ENCODE assay signal across 1 cellular context in the genomic region with DNA sequence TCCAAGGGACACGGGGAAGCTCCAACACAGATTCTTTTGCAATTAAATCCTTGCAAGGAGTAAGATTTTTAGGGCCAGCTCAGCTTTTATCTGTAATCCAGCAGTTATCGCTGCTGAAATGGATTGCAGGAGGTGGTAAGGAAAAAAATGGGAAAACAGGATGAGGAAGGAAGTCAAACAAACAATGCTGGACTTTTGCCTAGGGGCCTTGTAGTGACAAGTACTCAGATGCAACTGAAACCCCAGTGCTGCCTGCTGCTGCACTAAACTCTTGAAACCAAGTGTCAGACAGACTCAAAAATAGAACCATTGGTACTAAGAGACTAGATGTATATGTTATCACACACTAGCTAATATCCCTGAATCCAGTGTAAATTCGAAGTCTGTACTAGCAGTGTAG.
TF ChIP-seq lines count a peak whose summit lies in the region.

No MANE protein-coding gene starts in this region.

TF ChIP-seq in HepG2, 621 proteins besides CTCF, POLR2A, EP300 and RAD21 (continued from another document and continues in another):
- TF ChIP-seq, protein P1, sequence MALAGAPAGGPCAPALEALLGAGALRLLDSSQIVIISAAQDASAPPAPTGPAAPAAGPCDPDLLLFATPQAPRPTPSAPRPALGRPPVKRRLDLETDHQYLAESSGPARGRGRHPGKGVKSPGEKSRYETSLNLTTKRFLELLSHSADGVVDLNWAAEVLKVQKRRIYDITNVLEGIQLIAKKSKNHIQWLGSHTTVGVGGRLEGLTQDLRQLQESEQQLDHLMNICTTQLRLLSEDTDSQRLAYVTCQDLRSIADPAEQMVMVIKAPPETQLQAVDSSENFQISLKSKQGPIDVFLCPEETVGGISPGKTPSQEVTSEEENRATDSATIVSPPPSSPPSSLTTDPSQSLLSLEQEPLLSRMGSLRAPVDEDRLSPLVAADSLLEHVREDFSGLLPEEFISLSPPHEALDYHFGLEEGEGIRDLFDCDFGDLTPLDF (CRISPR knock-in tag; IDR thresholded peaks at IDR 0.05): no peak
- TF ChIP-seq, protein P2, sequence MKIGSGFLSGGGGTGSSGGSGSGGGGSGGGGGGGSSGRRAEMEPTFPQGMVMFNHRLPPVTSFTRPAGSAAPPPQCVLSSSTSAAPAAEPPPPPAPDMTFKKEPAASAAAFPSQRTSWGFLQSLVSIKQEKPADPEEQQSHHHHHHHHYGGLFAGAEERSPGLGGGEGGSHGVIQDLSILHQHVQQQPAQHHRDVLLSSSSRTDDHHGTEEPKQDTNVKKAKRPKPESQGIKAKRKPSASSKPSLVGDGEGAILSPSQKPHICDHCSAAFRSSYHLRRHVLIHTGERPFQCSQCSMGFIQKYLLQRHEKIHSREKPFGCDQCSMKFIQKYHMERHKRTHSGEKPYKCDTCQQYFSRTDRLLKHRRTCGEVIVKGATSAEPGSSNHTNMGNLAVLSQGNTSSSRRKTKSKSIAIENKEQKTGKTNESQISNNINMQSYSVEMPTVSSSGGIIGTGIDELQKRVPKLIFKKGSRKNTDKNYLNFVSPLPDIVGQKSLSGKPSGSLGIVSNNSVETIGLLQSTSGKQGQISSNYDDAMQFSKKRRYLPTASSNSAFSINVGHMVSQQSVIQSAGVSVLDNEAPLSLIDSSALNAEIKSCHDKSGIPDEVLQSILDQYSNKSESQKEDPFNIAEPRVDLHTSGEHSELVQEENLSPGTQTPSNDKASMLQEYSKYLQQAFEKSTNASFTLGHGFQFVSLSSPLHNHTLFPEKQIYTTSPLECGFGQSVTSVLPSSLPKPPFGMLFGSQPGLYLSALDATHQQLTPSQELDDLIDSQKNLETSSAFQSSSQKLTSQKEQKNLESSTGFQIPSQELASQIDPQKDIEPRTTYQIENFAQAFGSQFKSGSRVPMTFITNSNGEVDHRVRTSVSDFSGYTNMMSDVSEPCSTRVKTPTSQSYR (CRISPR knock-in tag; IDR thresholded peaks at IDR 0.05; ENCODE audit: borderline replicate concordance): no peak
- TF ChIP-seq KLF6 (CRISPR knock-in tag; IDR thresholded peaks at IDR 0.05) (no peak), ARNT (IDR thresholded peaks at IDR 0.05) (no peak), HOXA7 (CRISPR knock-in tag; IDR thresholded peaks at IDR 0.05) (no peak), TAF1 (CRISPR knock-in tag; IDR thresholded peaks at IDR 0.05) (no peak), GTF3A (CRISPR knock-in tag; conservative IDR thresholded peaks at IDR 0.05) (no peak), ISL2 (CRISPR knock-in tag; IDR thresholded peaks at IDR 0.05) (peak; percentile 85), GZF1 (CRISPR knock-in tag; IDR thresholded peaks at IDR 0.05) (no peak), MTF2 (CRISPR knock-in tag; IDR thresholded peaks at IDR 0.05; ENCODE audit: borderline replicate concordance) (no peak), TAF15 (IDR thresholded peaks at IDR 0.05; ENCODE audit: low read depth, low read length, poor library complexity, severe bottlenecking) (no peak), ZNF577 (CRISPR knock-in tag; IDR thresholded peaks at IDR 0.05; ENCODE audit: borderline replicate concordance, low read depth) (no peak), ZBTB7B (CRISPR knock-in tag; IDR thresholded peaks at IDR 0.05) (no peak), ZNF101 (CRISPR knock-in tag; IDR thresholded peaks at IDR 0.05; ENCODE audit: borderline replicate concordance, low read depth) (no peak), ZNF343 (CRISPR knock-in tag; IDR thresholded peaks at IDR 0.05) (no peak), GTF2F1 (IDR thresholded peaks at IDR 0.05; ENCODE audit: low read length) (no peak), ZFP37 (CRISPR knock-in tag; IDR thresholded peaks at IDR 0.05; ENCODE audit: borderline replicate concordance) (no peak), FLYWCH1 (CRISPR knock-in tag; IDR thresholded peaks at IDR 0.05) (no peak), FIP1L1 (IDR thresholded peaks at IDR 0.05; ENCODE audit: borderline replicate concordance, insufficient read depth, low read depth, low read length) (no peak), ZNF121 (CRISPR knock-in tag; IDR thresholded peaks at IDR 0.05) (no peak), ELF3 (CRISPR knock-in tag; IDR thresholded peaks at IDR 0.05) (peak; percentile 77), PRMT3 (CRISPR knock-in tag; IDR thresholded peaks at IDR 0.05; ENCODE audit: borderline replicate concordance, low read depth) (no peak), ZNF724P (CRISPR knock-in tag; IDR thresholded peaks at IDR 0.05; ENCODE audit: borderline replicate concordance) (no peak), MAFK (conservative IDR thresholded peaks at IDR 0.05 in 1 of 2, IDR thresholded peaks at IDR 0.05 in 1 of 2; ENCODE audit: low read length in 2 of 2) (no peak), ZNF337 (CRISPR knock-in tag; IDR thresholded peaks at IDR 0.05; ENCODE audit: borderline replicate concordance, low read depth) (no peak), POLR2AphosphoS5 (IDR thresholded peaks at IDR 0.05; ENCODE audit: low read depth, low read length) (no peak), RCOR2 (CRISPR knock-in tag; IDR thresholded peaks at IDR 0.05) (no peak), GATAD2A (CRISPR knock-in tag; IDR thresholded peaks at IDR 0.05) (peak; percentile 73), TCF12 (IDR thresholded peaks at IDR 0.05) (no peak), TCF12 (CRISPR knock-in tag; IDR thresholded peaks at IDR 0.05) (no peak), ZNF274 (CRISPR knock-in tag; IDR thresholded peaks at IDR 0.05) (no peak), HIVEP1 (CRISPR knock-in tag; IDR thresholded peaks at IDR 0.05) (no peak), NFE2 (CRISPR knock-in tag; IDR thresholded peaks at IDR 0.05) (no peak)
- TF ChIP-seq, protein P3, sequence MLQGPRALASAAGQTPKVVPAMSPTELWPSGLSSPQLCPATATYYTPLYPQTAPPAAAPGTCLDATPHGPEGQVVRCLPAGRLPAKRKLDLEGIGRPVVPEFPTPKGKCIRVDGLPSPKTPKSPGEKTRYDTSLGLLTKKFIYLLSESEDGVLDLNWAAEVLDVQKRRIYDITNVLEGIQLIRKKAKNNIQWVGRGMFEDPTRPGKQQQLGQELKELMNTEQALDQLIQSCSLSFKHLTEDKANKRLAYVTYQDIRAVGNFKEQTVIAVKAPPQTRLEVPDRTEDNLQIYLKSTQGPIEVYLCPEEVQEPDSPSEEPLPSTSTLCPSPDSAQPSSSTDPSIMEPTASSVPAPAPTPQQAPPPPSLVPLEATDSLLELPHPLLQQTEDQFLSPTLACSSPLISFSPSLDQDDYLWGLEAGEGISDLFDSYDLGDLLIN (CRISPR knock-in tag; IDR thresholded peaks at IDR 0.05; ENCODE audit: borderline replicate concordance): no peak
- TF ChIP-seq, protein P4, sequence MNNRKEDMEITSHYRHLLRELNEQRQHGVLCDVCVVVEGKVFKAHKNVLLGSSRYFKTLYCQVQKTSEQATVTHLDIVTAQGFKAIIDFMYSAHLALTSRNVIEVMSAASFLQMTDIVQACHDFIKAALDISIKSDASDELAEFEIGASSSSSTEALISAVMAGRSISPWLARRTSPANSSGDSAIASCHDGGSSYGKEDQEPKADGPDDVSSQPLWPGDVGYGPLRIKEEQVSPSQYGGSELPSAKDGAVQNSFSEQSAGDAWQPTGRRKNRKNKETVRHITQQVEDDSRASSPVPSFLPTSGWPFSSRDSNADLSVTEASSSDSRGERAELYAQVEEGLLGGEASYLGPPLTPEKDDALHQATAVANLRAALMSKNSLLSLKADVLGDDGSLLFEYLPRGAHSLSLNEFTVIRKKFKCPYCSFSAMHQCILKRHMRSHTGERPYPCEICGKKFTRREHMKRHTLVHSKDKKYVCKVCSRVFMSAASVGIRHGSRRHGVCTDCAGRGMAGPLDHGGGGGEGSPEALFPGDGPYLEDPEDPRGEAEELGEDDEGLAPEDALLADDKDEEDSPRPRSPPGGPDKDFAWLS (CRISPR knock-in tag; IDR thresholded peaks at IDR 0.05; ENCODE audit: borderline replicate concordance): no peak
- TF ChIP-seq, protein P5, sequence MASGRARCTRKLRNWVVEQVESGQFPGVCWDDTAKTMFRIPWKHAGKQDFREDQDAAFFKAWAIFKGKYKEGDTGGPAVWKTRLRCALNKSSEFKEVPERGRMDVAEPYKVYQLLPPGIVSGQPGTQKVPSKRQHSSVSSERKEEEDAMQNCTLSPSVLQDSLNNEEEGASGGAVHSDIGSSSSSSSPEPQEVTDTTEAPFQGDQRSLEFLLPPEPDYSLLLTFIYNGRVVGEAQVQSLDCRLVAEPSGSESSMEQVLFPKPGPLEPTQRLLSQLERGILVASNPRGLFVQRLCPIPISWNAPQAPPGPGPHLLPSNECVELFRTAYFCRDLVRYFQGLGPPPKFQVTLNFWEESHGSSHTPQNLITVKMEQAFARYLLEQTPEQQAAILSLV (CRISPR knock-in tag; IDR thresholded peaks at IDR 0.05; ENCODE audit: borderline replicate concordance): no peak
- TF ChIP-seq, protein P6, sequence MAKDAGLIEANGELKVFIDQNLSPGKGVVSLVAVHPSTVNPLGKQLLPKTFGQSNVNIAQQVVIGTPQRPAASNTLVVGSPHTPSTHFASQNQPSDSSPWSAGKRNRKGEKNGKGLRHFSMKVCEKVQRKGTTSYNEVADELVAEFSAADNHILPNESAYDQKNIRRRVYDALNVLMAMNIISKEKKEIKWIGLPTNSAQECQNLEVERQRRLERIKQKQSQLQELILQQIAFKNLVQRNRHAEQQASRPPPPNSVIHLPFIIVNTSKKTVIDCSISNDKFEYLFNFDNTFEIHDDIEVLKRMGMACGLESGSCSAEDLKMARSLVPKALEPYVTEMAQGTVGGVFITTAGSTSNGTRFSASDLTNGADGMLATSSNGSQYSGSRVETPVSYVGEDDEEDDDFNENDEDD (CRISPR knock-in tag; IDR thresholded peaks at IDR 0.05; ENCODE audit: borderline replicate concordance): no peak
- TF ChIP-seq, protein P7, sequence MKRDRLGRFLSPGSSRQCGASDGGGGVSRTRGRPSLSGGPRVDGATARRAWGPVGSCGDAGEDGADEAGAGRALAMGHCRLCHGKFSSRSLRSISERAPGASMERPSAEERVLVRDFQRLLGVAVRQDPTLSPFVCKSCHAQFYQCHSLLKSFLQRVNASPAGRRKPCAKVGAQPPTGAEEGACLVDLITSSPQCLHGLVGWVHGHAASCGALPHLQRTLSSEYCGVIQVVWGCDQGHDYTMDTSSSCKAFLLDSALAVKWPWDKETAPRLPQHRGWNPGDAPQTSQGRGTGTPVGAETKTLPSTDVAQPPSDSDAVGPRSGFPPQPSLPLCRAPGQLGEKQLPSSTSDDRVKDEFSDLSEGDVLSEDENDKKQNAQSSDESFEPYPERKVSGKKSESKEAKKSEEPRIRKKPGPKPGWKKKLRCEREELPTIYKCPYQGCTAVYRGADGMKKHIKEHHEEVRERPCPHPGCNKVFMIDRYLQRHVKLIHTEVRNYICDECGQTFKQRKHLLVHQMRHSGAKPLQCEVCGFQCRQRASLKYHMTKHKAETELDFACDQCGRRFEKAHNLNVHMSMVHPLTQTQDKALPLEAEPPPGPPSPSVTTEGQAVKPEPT (CRISPR knock-in tag; IDR thresholded peaks at IDR 0.05; ENCODE audit: low read depth): no peak
- TF ChIP-seq, protein P8, sequence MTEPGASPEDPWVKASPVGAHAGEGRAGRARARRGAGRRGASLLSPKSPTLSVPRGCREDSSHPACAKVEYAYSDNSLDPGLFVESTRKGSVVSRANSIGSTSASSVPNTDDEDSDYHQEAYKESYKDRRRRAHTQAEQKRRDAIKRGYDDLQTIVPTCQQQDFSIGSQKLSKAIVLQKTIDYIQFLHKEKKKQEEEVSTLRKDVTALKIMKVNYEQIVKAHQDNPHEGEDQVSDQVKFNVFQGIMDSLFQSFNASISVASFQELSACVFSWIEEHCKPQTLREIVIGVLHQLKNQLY (CRISPR knock-in tag; IDR thresholded peaks at IDR 0.05): 0 out of 2 replicates have a peak, but pooled peaks have one; percentile 16
- TF ChIP-seq, protein P9, sequence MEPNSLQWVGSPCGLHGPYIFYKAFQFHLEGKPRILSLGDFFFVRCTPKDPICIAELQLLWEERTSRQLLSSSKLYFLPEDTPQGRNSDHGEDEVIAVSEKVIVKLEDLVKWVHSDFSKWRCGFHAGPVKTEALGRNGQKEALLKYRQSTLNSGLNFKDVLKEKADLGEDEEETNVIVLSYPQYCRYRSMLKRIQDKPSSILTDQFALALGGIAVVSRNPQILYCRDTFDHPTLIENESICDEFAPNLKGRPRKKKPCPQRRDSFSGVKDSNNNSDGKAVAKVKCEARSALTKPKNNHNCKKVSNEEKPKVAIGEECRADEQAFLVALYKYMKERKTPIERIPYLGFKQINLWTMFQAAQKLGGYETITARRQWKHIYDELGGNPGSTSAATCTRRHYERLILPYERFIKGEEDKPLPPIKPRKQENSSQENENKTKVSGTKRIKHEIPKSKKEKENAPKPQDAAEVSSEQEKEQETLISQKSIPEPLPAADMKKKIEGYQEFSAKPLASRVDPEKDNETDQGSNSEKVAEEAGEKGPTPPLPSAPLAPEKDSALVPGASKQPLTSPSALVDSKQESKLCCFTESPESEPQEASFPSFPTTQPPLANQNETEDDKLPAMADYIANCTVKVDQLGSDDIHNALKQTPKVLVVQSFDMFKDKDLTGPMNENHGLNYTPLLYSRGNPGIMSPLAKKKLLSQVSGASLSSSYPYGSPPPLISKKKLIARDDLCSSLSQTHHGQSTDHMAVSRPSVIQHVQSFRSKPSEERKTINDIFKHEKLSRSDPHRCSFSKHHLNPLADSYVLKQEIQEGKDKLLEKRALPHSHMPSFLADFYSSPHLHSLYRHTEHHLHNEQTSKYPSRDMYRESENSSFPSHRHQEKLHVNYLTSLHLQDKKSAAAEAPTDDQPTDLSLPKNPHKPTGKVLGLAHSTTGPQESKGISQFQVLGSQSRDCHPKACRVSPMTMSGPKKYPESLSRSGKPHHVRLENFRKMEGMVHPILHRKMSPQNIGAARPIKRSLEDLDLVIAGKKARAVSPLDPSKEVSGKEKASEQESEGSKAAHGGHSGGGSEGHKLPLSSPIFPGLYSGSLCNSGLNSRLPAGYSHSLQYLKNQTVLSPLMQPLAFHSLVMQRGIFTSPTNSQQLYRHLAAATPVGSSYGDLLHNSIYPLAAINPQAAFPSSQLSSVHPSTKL (CRISPR knock-in tag; IDR thresholded peaks at IDR 0.05): peak; percentile 77
- TF ChIP-seq, protein P10, sequence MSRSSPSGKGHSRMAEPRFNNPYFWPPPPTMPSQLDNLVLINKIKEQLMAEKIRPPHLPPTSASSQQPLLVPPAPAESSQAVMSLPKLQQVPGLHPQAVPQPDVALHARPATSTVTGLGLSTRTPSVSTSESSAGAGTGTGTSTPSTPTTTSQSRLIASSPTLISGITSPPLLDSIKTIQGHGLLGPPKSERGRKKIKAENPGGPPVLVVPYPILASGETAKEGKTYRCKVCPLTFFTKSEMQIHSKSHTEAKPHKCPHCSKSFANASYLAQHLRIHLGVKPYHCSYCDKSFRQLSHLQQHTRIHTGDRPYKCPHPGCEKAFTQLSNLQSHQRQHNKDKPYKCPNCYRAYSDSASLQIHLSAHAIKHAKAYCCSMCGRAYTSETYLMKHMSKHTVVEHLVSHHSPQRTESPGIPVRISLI (CRISPR knock-in tag; IDR thresholded peaks at IDR 0.05; ENCODE audit: borderline replicate concordance): peak; percentile 77; the same call in 1 of the 2 replicates
